Comparison of ENCODE assay signal across 12 cellular contexts in the genomic region with DNA sequence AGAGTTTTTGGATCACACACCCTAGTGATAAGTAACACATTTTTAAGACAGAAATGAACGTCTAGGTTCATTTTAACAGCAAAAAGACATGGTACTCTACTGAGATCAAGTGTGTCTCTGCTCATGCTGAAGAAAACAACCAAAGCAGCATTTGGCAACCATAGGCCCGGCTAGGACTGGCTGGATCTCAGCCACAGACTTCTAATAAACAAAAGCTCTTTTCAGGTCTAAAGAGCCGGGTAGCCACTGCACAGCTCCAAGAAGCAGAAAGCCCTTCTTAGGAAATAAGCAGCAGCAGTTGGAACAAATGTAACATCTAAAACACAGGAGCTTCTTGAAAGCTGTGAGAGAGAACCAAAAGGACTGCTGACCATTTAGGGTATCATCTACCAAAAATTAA. TPM values are rescaled to one million over a fixed set of nuclear protein-coding genes. Genes with fewer than 3 reads are reported as not detected.
DNase-seq lines count a peak whose midpoint lies in the region; ATAC-seq and TF ChIP-seq lines count a peak whose summit lies in the region.
"Had no signal": no experiment of that assay in that cellular context is flagged by ENCODE, and none has a peak within 500 bp of the region (broad histone marks: within the 10 kb centered on the region; RNA-seq: fewer than 3 reads in every experiment).

No MANE protein-coding gene starts in this region.

- H3K9me3 ChIP-seq in WERI-Rb-1 (ENCODE audit: severe bottlenecking) (no peaks in the 10 kb centered on the region), thoracic aorta (no peaks in the 10 kb centered on the region)

- H3K4me1 ChIP-seq in thoracic aorta (ENCODE audit: control insufficient read depth in 1 of 2, low read depth in 2 of 2): peaks cover 40 to 72% of the 10 kb centered on the region in 2 donors

- DNase-seq in WERI-Rb-1: no peak
- DNase-seq in fibroblast of gingiva (ENCODE audit: low read depth): peak; percentile 75
- peak; percentile 88 for DNase-seq in midbrain (lab: John Stamatoyannopoulos, UW)
- DNase-seq in thoracic aorta (ENCODE audit: low spot score): no peak
- DNase-seq in activated CD4-positive, alpha-beta T cell treated with anti-CD3 and anti-CD28 coated beads, Interleukin-2, amount 50 U/mL, for 4 hours: no peak
- DNase-seq in stimulated activated naive B cell treated with anti-CD40 and anti-IgM and Interleukin-4, amounts not matched to agents 10 μg/mL and 1 μg/mL and 100 μg/mL, for 72 hours: no peak
- DNase-seq: NCI-H524 treated with DMSO at 0.1 percent for 48 hours, occipital lobe, T-helper 9 cell had no signal

- H3K4me3 Mint-ChIP-seq in stimulated activated naive B cell treated with anti-CD40 and anti-IgM and Interleukin-4, amounts not matched to agents 10 μg/mL and 1 μg/mL and 100 μg/mL, for 72 hours: no peak overlapping the region

- no peaks in the 10 kb centered on the region for H3K9me3 Mint-ChIP-seq in stimulated activated naive B cell treated with anti-CD40 and anti-IgM and Interleukin-4, amounts not matched to agents 10 μg/mL and 1 μg/mL and 100 μg/mL, for 72 hours

- H3K36me3 ChIP-seq in WERI-Rb-1: peaks cover 12% of the 10 kb centered on the region
- no peaks in the 10 kb centered on the region for H3K36me3 ChIP-seq in thoracic aorta

- ATAC-seq in thoracic aorta (ENCODE audit: insufficient number of reproducible peaks, low FRiP score, low read depth) (no peak), HG02973 (IDR thresholded peaks at IDR 0.05; ENCODE audit: unreplicated experiment) (no peak), GM21515 (IDR thresholded peaks at IDR 0.05; ENCODE audit: unreplicated experiment) (no peak)
- no peak for ATAC-seq in stimulated activated naive B cell treated with anti-CD40 and anti-IgM and Interleukin-4, amounts not matched to agents 10 μg/mL and 1 μg/mL and 100 μg/mL, for 72 hours (replicated peaks)

- H3K4me1 Mint-ChIP-seq in stimulated activated naive B cell treated with anti-CD40 and anti-IgM and Interleukin-4, amounts not matched to agents 10 μg/mL and 1 μg/mL and 100 μg/mL, for 72 hours: peaks cover 14 to 26% of the 10 kb centered on the region in 2 donors

- no peaks in the 10 kb centered on the region for H3K27me3 Mint-ChIP-seq in stimulated activated naive B cell treated with anti-CD40 and anti-IgM and Interleukin-4, amounts not matched to agents 10 μg/mL and 1 μg/mL and 100 μg/mL, for 72 hours

- H3K36me3 Mint-ChIP-seq in stimulated activated naive B cell treated with anti-CD40 and anti-IgM and Interleukin-4, amounts not matched to agents 10 μg/mL and 1 μg/mL and 100 μg/mL, for 72 hours: peaks cover 18 to 34% of the 10 kb centered on the region in 2 donors

- no peak overlapping the region for H3K27ac Mint-ChIP-seq in stimulated activated naive B cell treated with anti-CD40 and anti-IgM and Interleukin-4, amounts not matched to agents 10 μg/mL and 1 μg/mL and 100 μg/mL, for 72 hours

- TF ChIP-seq CTCF in WERI-Rb-1 (IDR thresholded peaks at IDR 0.05; ENCODE audit: low read depth, low read length) (no peak), thoracic aorta (IDR thresholded peaks at IDR 0.05) (no peak)

- no peaks in the 10 kb centered on the region for H3K27me3 ChIP-seq in WERI-Rb-1 (ENCODE audit: insufficient read depth, low read depth, severe bottlenecking)
- no peaks in the 10 kb centered on the region for H3K27me3 ChIP-seq in thoracic aorta (replicated peaks; ENCODE audit: insufficient read depth)

- H3K4me3 ChIP-seq in WERI-Rb-1 (ENCODE audit: low read depth, low read length): no peak overlapping the region
- peak overlapping the region; percentile 37 for H3K4me3 ChIP-seq in thoracic aorta
- H3K4me3 ChIP-seq: K562 had no signal

- H3K27ac ChIP-seq in WERI-Rb-1: peak overlapping the region; percentile 7; the same call in 1 of the 2 replicates
- H3K27ac ChIP-seq in thoracic aorta: peak overlapping the region; percentile 72 to 85

RNA-seq across cellular contexts. Expression of gene PITPNB, which starts 37.7 kb away (rescaled TPM):
- total RNA-seq in thoracic aorta: 100 to 1,000 TPM in 1 of 2 donors, 10 to 100 TPM in 1; 42.2 to 111 TPM

Comparison
In these comparisons a context has a peak if more than half of its experiments do, and no peak if none do; other contexts are left out.
1. DNase-seq: peak in fibroblast of gingiva (single experiment) and midbrain (single experiment); none in WERI-Rb-1 (single experiment), thoracic aorta (single experiment), activated CD4-positive, alpha-beta T cell treated with anti-CD3 and anti-CD28 coated beads, Interleukin-2, amount 50 U/mL, for 4 hours (0 of 2) and stimulated activated naive B cell treated with anti-CD40 and anti-IgM and Interleukin-4, amounts not matched to agents 10 μg/mL and 1 μg/mL and 100 μg/mL, for 72 hours (single experiment).